Comparison of ENCODE assay signal across 26 cellular contexts in genomic region chr10:43155716-43156115, GRCh38.
"Had no signal": no experiment of that assay in that cellular context is flagged by ENCODE, and none has a peak within 500 bp of the region (broad histone marks: within the 10 kb centered on the region; RNA-seq: fewer than 3 reads in every experiment).

No MANE protein-coding gene starts in this region.

- H3K9me3 ChIP-seq: body of pancreas, Peyer's patch, SJCRH30 had no signal

- FAIRE-seq: bronchial epithelial cell had no signal

- H3K4me3 Mint-ChIP-seq: activated CD8-positive, alpha-beta T cell treated with anti-CD3 and anti-CD28 coated beads, Interleukin-2, amount 10 ng/mL, durations not matched to agents 7 days and 5 days; activated naive CD4-positive, alpha-beta T cell treated with anti-CD3 and anti-CD28 coated beads for 36 hours; T-helper 1 cell treated with Interleukin-12 subunit alpha and Interleukin-12 subunit beta and Interleukin-4 antibody, amounts not matched to agents 30 μg/mL and 1 μg/mL, for 36 hours; WTC11 had no signal

- H3K4me3 ChIP-seq: body of pancreas, Peyer's patch, SJCRH30 had no signal

- H3K36me3 ChIP-seq: Peyer's patch, SJCRH30 had no signal

- H3K27me3 ChIP-seq: body of pancreas, Peyer's patch, SJCRH30 had no signal

- H3K27ac Mint-ChIP-seq: activated CD8-positive, alpha-beta T cell treated with anti-CD3 and anti-CD28 coated beads, Interleukin-2, amount 10 ng/mL, durations not matched to agents 7 days and 5 days; activated naive CD4-positive, alpha-beta T cell treated with anti-CD3 and anti-CD28 coated beads for 36 hours; T-helper 1 cell treated with Interleukin-12 subunit alpha and Interleukin-12 subunit beta and Interleukin-4 antibody, amounts not matched to agents 30 μg/mL and 1 μg/mL, for 36 hours; WTC11 had no signal

- DNase-seq: activated CD4-positive, alpha-beta T cell treated with anti-CD3 and anti-CD28 coated beads for 48 hours; activated CD4-positive, alpha-beta T cell treated with anti-CD3 and anti-CD28 coated beads, Interleukin-2, amount 50 U/mL, for 4 hours; activated CD4-positive, CD25-positive, alpha-beta regulatory T cell treated with anti-CD3 and anti-CD28 coated beads, Interleukin-2, amount 50 U/mL, for 72 hours; activated CD8-positive, alpha-beta memory T cell treated with anti-CD3 and anti-CD28 coated beads, Interleukin-2, amount 50 U/mL, for 48 hours; activated CD8-positive, alpha-beta T cell treated with anti-CD3 and anti-CD28 coated beads, Interleukin-2, amount 10 ng/mL, durations not matched to agents 7 days and 5 days; activated effector memory CD4-positive, alpha-beta T cell treated with anti-CD3 and anti-CD28 coated beads, Interleukin-2, amount 50 U/mL, for 16 hours; activated naive CD4-positive, alpha-beta T cell treated with anti-CD3 and anti-CD28 coated beads for 36 hours; activated T-cell treated with anti-CD3 and anti-CD28 coated beads, Interleukin-2, amount 50 U/mL, for 1 hour; aorta; body of pancreas; central memory CD4-positive, alpha-beta T cell; Kasumi-1; KBM-7; NCI-H1048; NCI-H146; NCI-H187 treated with DMSO at 0.1 percent for 48 hours; NCI-H2171 treated with DMSO at 0.1 percent for 48 hours; NCI-H345; NCI-H510A treated with DMSO at 0.1 percent for 48 hours; Peyer's patch; Right ventricle myocardium superior; SJCRH30 had no signal

- ATAC-seq: activated CD8-positive, alpha-beta T cell treated with anti-CD3 and anti-CD28 coated beads, Interleukin-2, amount 10 ng/mL, durations not matched to agents 7 days and 5 days; body of pancreas; WTC11 had no signal

- H3K9me3 Mint-ChIP-seq: activated naive CD4-positive, alpha-beta T cell treated with anti-CD3 and anti-CD28 coated beads for 36 hours; T-helper 1 cell treated with Interleukin-12 subunit alpha and Interleukin-12 subunit beta and Interleukin-4 antibody, amounts not matched to agents 30 μg/mL and 1 μg/mL, for 36 hours; WTC11 had no signal

- H3K4me1 Mint-ChIP-seq: WTC11 had no signal

- H3K36me3 Mint-ChIP-seq: WTC11 had no signal

- H3K4me1 ChIP-seq: Peyer's patch, SJCRH30 had no signal

- H3K27ac ChIP-seq: body of pancreas, Peyer's patch, RWPE1, SJCRH30 had no signal
